In the genomic region with DNA sequence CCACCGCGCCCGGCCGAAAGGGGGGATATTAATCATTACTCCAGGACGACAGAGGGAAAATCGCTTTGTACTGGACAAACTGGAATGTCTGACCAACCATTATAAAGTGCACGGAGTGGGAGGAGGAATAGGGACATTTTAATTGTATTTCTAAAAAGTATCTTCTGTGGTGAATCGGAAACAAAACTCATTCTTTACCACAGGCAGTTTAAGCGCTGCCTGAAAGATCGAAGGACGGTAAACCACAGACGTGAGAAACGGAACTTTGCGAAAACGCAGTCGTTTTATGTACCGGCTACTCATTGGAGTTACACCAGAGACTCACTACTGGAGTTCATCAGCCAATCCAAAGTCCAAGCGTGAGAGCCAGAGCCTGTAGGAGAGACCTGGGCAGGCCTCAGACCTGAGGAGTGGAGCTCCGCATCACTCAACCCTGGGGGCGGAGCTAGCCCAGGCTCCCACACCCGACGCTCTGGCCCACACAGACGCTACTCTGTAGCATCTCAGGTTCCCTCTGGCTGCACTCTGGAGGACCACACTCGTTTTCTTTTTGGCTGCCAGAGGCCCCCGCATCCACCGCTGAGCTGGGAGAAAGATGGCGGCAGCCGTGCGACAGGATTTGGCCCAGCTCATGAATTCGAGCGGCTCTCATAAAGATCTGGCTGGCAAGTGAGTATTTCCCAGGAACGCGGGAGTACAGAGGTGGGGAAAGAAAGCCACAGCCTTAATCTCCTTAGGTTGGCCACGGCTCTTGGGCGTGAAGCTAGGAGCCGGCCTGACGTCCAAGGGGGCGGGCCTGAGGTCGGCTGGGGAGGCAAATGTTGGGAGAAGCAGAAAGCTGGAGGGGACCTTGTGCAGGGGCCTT, we compare ENCODE assay signal across 1 cellular context.
TF ChIP-seq lines count a peak whose summit lies in the region.

COPS4 (plus strand) TSS at position 554 of the 865 bp plus-strand sequence; CDS start at position 596, 42 bp downstream.

TF ChIP-seq in HepG2, 621 proteins besides CTCF, POLR2A, EP300 and RAD21 (continued from another document and continues in another):
- TF ChIP-seq, protein P1, sequence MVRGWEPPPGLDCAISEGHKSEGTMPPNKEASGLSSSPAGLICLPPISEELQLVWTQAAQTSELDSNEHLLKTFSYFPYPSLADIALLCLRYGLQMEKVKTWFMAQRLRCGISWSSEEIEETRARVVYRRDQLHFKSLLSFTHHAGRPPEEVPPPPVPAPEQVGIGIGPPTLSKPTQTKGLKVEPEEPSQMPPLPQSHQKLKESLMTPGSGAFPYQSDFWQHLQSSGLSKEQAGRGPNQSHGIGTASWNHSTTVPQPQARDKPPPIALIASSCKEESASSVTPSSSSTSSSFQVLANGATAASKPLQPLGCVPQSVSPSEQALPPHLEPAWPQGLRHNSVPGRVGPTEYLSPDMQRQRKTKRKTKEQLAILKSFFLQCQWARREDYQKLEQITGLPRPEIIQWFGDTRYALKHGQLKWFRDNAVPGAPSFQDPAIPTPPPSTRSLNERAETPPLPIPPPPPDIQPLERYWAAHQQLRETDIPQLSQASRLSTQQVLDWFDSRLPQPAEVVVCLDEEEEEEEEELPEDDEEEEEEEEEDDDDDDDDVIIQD (CRISPR knock-in tag; IDR thresholded peaks at IDR 0.05; ENCODE audit: low read depth) = peak; percentile 70
- TF ChIP-seq THAP7 (CRISPR knock-in tag; IDR thresholded peaks at IDR 0.05) (0 out of 2 replicates have a peak, but pooled peaks have one; percentile 52), TMF1 (CRISPR knock-in tag; IDR thresholded peaks at IDR 0.05; ENCODE audit: low read depth) (0 out of 2 replicates have a peak, but pooled peaks have one; percentile 49), IRX3 (CRISPR knock-in tag; IDR thresholded peaks at IDR 0.05; ENCODE audit: borderline replicate concordance, low read depth) (no peak), ZNF382 (CRISPR knock-in tag; IDR thresholded peaks at IDR 0.05; ENCODE audit: borderline replicate concordance) (no peak), RCOR2 (CRISPR knock-in tag; IDR thresholded peaks at IDR 0.05) (no peak), DBP (CRISPR knock-in tag; IDR thresholded peaks at IDR 0.05; ENCODE audit: not compliant biosample characterization) (peak; percentile 57), E2F2 (CRISPR knock-in tag; IDR thresholded peaks at IDR 0.05; ENCODE audit: borderline replicate concordance) (no peak), ZBTB33 (CRISPR knock-in tag; IDR thresholded peaks at IDR 0.05) (no peak), ZNF414 (CRISPR knock-in tag; IDR thresholded peaks at IDR 0.05) (0 out of 2 replicates have a peak, but pooled peaks have one; percentile 5), MEIS1 (CRISPR knock-in tag; IDR thresholded peaks at IDR 0.05; ENCODE audit: borderline replicate concordance) (peak; percentile 84; the same call in 1 of the 2 replicates), BORCS8-MEF2B (CRISPR knock-in tag; IDR thresholded peaks at IDR 0.05) (peak; percentile 78; the same call in 1 of the 2 replicates), ZBTB3 (CRISPR knock-in tag; IDR thresholded peaks at IDR 0.05; ENCODE audit: borderline replicate concordance, low read depth) (peak; percentile 64; the same call in 1 of the 2 replicates), ZNF280B (CRISPR knock-in tag; IDR thresholded peaks at IDR 0.05; ENCODE audit: borderline replicate concordance) (no peak), ZFP36L1 (CRISPR knock-in tag; IDR thresholded peaks at IDR 0.05) (no peak; the same call in 1 of the 2 replicates), ZNF629 (CRISPR knock-in tag; conservative IDR thresholded peaks at IDR 0.05) (no peak), CCDC6 (CRISPR knock-in tag; IDR thresholded peaks at IDR 0.05) (peak; percentile 75), HMG20B (CRISPR knock-in tag; conservative IDR thresholded peaks at IDR 0.05) (peak; percentile 74), ZNF350 (CRISPR knock-in tag; IDR thresholded peaks at IDR 0.05; ENCODE audit: borderline replicate concordance, low read depth) (peak; percentile 92), MXI1 (IDR thresholded peaks at IDR 0.05; ENCODE audit: borderline replicate concordance, low read depth, low read length) (no peak; the same call in 2 of the 3 replicates), ZNF468 (CRISPR knock-in tag; IDR thresholded peaks at IDR 0.05) (no peak; the same call in 1 of the 2 replicates), ZNF496 (CRISPR knock-in tag; IDR thresholded peaks at IDR 0.05; ENCODE audit: insufficient replicate concordance) (no peak), RBFOX2 (IDR thresholded peaks at IDR 0.05; ENCODE audit: low read depth, low read length) (peak; percentile 45; the same call in 1 of the 2 replicates), KDM3A (CRISPR knock-in tag; IDR thresholded peaks at IDR 0.05; ENCODE audit: low read depth) (peak; percentile 72; the same call in 1 of the 2 replicates), ARHGAP35 (CRISPR knock-in tag; IDR thresholded peaks at IDR 0.05; ENCODE audit: borderline replicate concordance) (no peak), HNF4A (CRISPR knock-in tag; IDR thresholded peaks at IDR 0.05) (peak; percentile 96), PHF20 (CRISPR knock-in tag; IDR thresholded peaks at IDR 0.05) (peak; percentile 91), ZMYM3 (CRISPR knock-in tag; IDR thresholded peaks at IDR 0.05) (peak; percentile 28), HOXA3 (CRISPR knock-in tag; IDR thresholded peaks at IDR 0.05) (peak; percentile 88), TBX3 (IDR thresholded peaks at IDR 0.05; ENCODE audit: borderline replicate concordance) (peak; percentile 76; the same call in 1 of the 2 replicates), ZEB1 (IDR thresholded peaks at IDR 0.05; ENCODE audit: insufficient replicate concordance, low read depth) (no peak), ZNF317 (CRISPR knock-in tag; IDR thresholded peaks at IDR 0.05) (peak; percentile 58; the same call in 1 of the 2 replicates), MAFG (CRISPR knock-in tag; IDR thresholded peaks at IDR 0.05) (no peak), SP4 (CRISPR knock-in tag; IDR thresholded peaks at IDR 0.05) (peak; percentile 39; the same call in 1 of the 2 replicates), SIX4 (CRISPR knock-in tag; IDR thresholded peaks at IDR 0.05) (peak; percentile 52), ZNF512 (CRISPR knock-in tag; IDR thresholded peaks at IDR 0.05) (no peak), NFATC3 (CRISPR knock-in tag; IDR thresholded peaks at IDR 0.05) (peak; percentile 38; the same call in 1 of the 2 replicates), ZSCAN25 (CRISPR knock-in tag; IDR thresholded peaks at IDR 0.05) (peak; percentile 66; the same call in 1 of the 2 replicates), ZNF572 (CRISPR knock-in tag; IDR thresholded peaks at IDR 0.05) (peak; percentile 71; the same call in 1 of the 2 replicates), PRDM15 (CRISPR knock-in tag; IDR thresholded peaks at IDR 0.05) (peak; percentile 8; the same call in 1 of the 2 replicates)
- TF ChIP-seq, protein P2, sequence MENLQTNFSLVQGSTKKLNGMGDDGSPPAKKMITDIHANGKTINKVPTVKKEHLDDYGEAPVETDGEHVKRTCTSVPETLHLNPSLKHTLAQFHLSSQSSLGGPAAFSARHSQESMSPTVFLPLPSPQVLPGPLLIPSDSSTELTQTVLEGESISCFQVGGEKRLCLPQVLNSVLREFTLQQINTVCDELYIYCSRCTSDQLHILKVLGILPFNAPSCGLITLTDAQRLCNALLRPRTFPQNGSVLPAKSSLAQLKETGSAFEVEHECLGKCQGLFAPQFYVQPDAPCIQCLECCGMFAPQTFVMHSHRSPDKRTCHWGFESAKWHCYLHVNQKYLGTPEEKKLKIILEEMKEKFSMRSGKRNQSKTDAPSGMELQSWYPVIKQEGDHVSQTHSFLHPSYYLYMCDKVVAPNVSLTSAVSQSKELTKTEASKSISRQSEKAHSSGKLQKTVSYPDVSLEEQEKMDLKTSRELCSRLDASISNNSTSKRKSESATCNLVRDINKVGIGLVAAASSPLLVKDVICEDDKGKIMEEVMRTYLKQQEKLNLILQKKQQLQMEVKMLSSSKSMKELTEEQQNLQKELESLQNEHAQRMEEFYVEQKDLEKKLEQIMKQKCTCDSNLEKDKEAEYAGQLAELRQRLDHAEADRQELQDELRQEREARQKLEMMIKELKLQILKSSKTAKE (CRISPR knock-in tag; IDR thresholded peaks at IDR 0.05; ENCODE audit: borderline replicate concordance) = no peak; the same call in 1 of the 2 replicates
